ENCODE assay signal across 15 cellular contexts in genomic region chr1:15418811-15419515, GRCh38. TPM values are rescaled to one million over a fixed set of nuclear protein-coding genes. Genes with fewer than 3 reads are reported as not detected.
DNase-seq lines count a peak whose midpoint lies in the region; ATAC-seq, FAIRE-seq and TF ChIP-seq lines count a peak whose summit lies in the region.
"Had no signal": no experiment of that assay in that cellular context is flagged by ENCODE, and none has a peak within 500 bp of the region (broad histone marks: within the 10 kb centered on the region; RNA-seq: fewer than 3 reads in every experiment).

No MANE protein-coding gene starts in this region.

- H3K27me3 Mint-ChIP-seq in activated T-helper 2 cell treated with anti-CD3 and anti-CD28 coated beads, Interferon-gamma antibody, Interleukin-2, Interleukin-4, amounts not matched to agents 10 μg/mL and 5 μg/mL and 100 μg/mL, durations not matched to agents 14 hours and 24 hours and 36 hours (ENCODE audit: low read depth) = no peaks in the 10 kb centered on the region
- no peaks in the 10 kb centered on the region for H3K27me3 Mint-ChIP-seq in activated naive CD4-positive, alpha-beta T cell treated with anti-CD3 and anti-CD28 coated beads, Interleukin-2, amount 10 ng/mL, durations not matched to agents 7 days and 5 days

- peaks cover 7 to 19% of the 10 kb centered on the region in 2 experiments for H3K36me3 ChIP-seq in keratinocyte (ENCODE audit: control insufficient read depth in 2 of 2, extremely low read depth in 1 of 2, insufficient read depth in 2 of 2, low read length in 2 of 2)
- H3K36me3 ChIP-seq in psoas muscle (ENCODE audit: insufficient read depth in 1 of 2, low read depth in 1 of 2) = no peaks in the 10 kb centered on the region
- H3K36me3 ChIP-seq: ovary had no signal

- POLR2A ChIA-PET in A549 (lab: Yijun Ruan, JAX) = no interaction called here

- intact Hi-C loops in activated T-helper 2 cell treated with anti-CD3 and anti-CD28 coated beads, Interferon-gamma antibody, Interleukin-2, Interleukin-4, amounts not matched to agents 10 μg/mL and 5 μg/mL and 100 μg/mL, durations not matched to agents 14 hours and 24 hours and 36 hours (cut with micrococcal nuclease) = loop anchor here (5.0 to 10.0 kb wide), 3 partner anchors 92 to 196 kb away; partner anchors contain the start of gene DDI2
- intact Hi-C loops in psoas muscle (cut with DNase I) = no loop called here

- DNase-seq in A549 (ENCODE audit: low read depth in 1 of 2, low spot score in 1 of 2) = no peak
- DNase-seq in DMS79 (lab: John Stamatoyannopoulos, UW) = peak; percentile 14
- DNase-seq in activated T-helper 2 cell treated with anti-CD3 and anti-CD28 coated beads, Interferon-gamma antibody, Interleukin-2, Interleukin-4, amounts not matched to agents 10 μg/mL and 5 μg/mL and 100 μg/mL, durations not matched to agents 14 hours and 24 hours and 36 hours (ENCODE audit: low spot score) = no peak
- peak; percentile 86 for DNase-seq in keratinocyte (ENCODE audit: low read depth, low spot score)
- DNase-seq in foreskin melanocyte = no peak
- no peak for DNase-seq in stimulated activated naive CD8-positive, alpha-beta T cell treated with anti-CD3 and anti-CD28 coated beads, Interleukin-15, Interleukin-2, amounts not matched to agents 100 U/mL and 50 U/mL, for 24 hours
- no peak for DNase-seq in psoas muscle
- DNase-seq in activated naive CD4-positive, alpha-beta T cell treated with anti-CD3 and anti-CD28 coated beads, Interleukin-2, amount 10 ng/mL, durations not matched to agents 7 days and 5 days = no peak
- DNase-seq: activated CD4-positive, alpha-beta T cell treated with anti-CD3 and anti-CD28 coated beads, Interleukin-2, amount 50 U/mL, for 4 hours; NCI-H524; ovary; stimulated activated CD4-positive, alpha-beta T cell treated with anti-CD3 and anti-CD28 coated beads, Interleukin-4, amount 100 ng/mL, for 24 hours had no signal

- no peak overlapping the region for H3K4me3 Mint-ChIP-seq in activated T-helper 2 cell treated with anti-CD3 and anti-CD28 coated beads, Interferon-gamma antibody, Interleukin-2, Interleukin-4, amounts not matched to agents 10 μg/mL and 5 μg/mL and 100 μg/mL, durations not matched to agents 14 hours and 24 hours and 36 hours (ENCODE audit: low read depth)
- H3K4me3 Mint-ChIP-seq in activated naive CD4-positive, alpha-beta T cell treated with anti-CD3 and anti-CD28 coated beads, Interleukin-2, amount 10 ng/mL, durations not matched to agents 7 days and 5 days = no peak overlapping the region

- H4K20me1 ChIP-seq in keratinocyte (ENCODE audit: control insufficient read depth, extremely low read depth, insufficient read depth, low read length) = peaks cover 15% of the 10 kb centered on the region

- TF ChIP-seq POLR2A in A549 (IDR thresholded peaks at IDR 0.05; ENCODE audit: low read length) = no peak

- dilution Hi-C loops in keratinocyte (cut with MboI; ENCODE audit: extremely low pct_ligation_motif_present, low sequenced_read_pairs) = loop anchor here (10.0 kb wide), 1 partner anchor 84 kb away; no protein-coding TSS in a partner anchor

- H3K4me1 ChIP-seq in A549 (peaks cover 69% of the 10 kb centered on the region), keratinocyte (ENCODE audit: control insufficient read depth, extremely low read depth, insufficient read depth, low read length) (peaks cover 42% of the 10 kb centered on the region), psoas muscle (no peaks in the 10 kb centered on the region)

- no peaks in the 10 kb centered on the region for H3K9me3 Mint-ChIP-seq in activated T-helper 2 cell treated with anti-CD3 and anti-CD28 coated beads, Interferon-gamma antibody, Interleukin-2, Interleukin-4, amounts not matched to agents 10 μg/mL and 5 μg/mL and 100 μg/mL, durations not matched to agents 14 hours and 24 hours and 36 hours
- peaks cover 2% of the 10 kb centered on the region for H3K9me3 Mint-ChIP-seq in activated naive CD4-positive, alpha-beta T cell treated with anti-CD3 and anti-CD28 coated beads, Interleukin-2, amount 10 ng/mL, durations not matched to agents 7 days and 5 days

- H3K27ac ChIP-seq in A549 (peak overlapping the region; percentile 64 to 82), keratinocyte (ENCODE audit: control insufficient read depth, insufficient read depth, low read length) (peak overlapping the region; percentile 60), psoas muscle (no peak overlapping the region)
- H3K27ac ChIP-seq: KMS-11, ovary had no signal

- CTCF ChIA-PET in A549 (lab: Yijun Ruan, JAX) = interaction anchor here (1.1 to 5.5 kb wide), 4 partner anchors 10 to 95 kb away, joined by 3 to 32 read pairs (median 17); no protein-coding TSS in a partner anchor
- CTCF ChIA-PET in activated naive CD4-positive, alpha-beta T cell treated with anti-CD3 and anti-CD28 coated beads, Interleukin-2, amount 10 ng/mL, durations not matched to agents 7 days and 5 days (lab: Charles Lee) = interaction anchor here (2.0 to 2.7 kb wide), 2 partner anchors 13 to 95 kb away, joined by 7 read pairs; no protein-coding TSS in a partner anchor

- H3K27ac Mint-ChIP-seq in activated T-helper 2 cell treated with anti-CD3 and anti-CD28 coated beads, Interferon-gamma antibody, Interleukin-2, Interleukin-4, amounts not matched to agents 10 μg/mL and 5 μg/mL and 100 μg/mL, durations not matched to agents 14 hours and 24 hours and 36 hours = peak overlapping the region; percentile 30
- H3K27ac Mint-ChIP-seq in activated naive CD4-positive, alpha-beta T cell treated with anti-CD3 and anti-CD28 coated beads, Interleukin-2, amount 10 ng/mL, durations not matched to agents 7 days and 5 days = no peak overlapping the region

- H3K27me3 ChIP-seq in keratinocyte (ENCODE audit: control insufficient read depth, extremely low read depth, insufficient read depth, low read length) = no peaks in the 10 kb centered on the region
- H3K27me3 ChIP-seq in psoas muscle (ENCODE audit: insufficient read depth in 3 of 3, low read length in 2 of 3) = peaks cover 0 to 3% (median 0%) of the 10 kb centered on the region in 3 donors
- H3K27me3 ChIP-seq: ovary had no signal

- H3K9ac ChIP-seq in keratinocyte (ENCODE audit: control insufficient read depth, extremely low read depth, insufficient read depth, low read length) = peak overlapping the region; percentile 10
- H3K9ac ChIP-seq: KMS-11 had no signal

- no peak overlapping the region for H2AFZ ChIP-seq in keratinocyte (ENCODE audit: control insufficient read depth, low read length)

- H3K9me3 ChIP-seq in A549 (no peaks in the 10 kb centered on the region), keratinocyte (ENCODE audit: control insufficient read depth, low read depth, low read length) (no peaks in the 10 kb centered on the region), psoas muscle (no peaks in the 10 kb centered on the region)
- H3K9me3 ChIP-seq: ovary had no signal

- peaks cover 47% of the 10 kb centered on the region for H3K4me1 Mint-ChIP-seq in activated T-helper 2 cell treated with anti-CD3 and anti-CD28 coated beads, Interferon-gamma antibody, Interleukin-2, Interleukin-4, amounts not matched to agents 10 μg/mL and 5 μg/mL and 100 μg/mL, durations not matched to agents 14 hours and 24 hours and 36 hours (ENCODE audit: low read depth)
- peaks cover 42% of the 10 kb centered on the region for H3K4me1 Mint-ChIP-seq in activated naive CD4-positive, alpha-beta T cell treated with anti-CD3 and anti-CD28 coated beads, Interleukin-2, amount 10 ng/mL, durations not matched to agents 7 days and 5 days

- TF ChIP-seq RAD21 in A549 (conservative IDR thresholded peaks at IDR 0.05 in 1 of 2, IDR thresholded peaks at IDR 0.05 in 1 of 2) = no peak

- no peaks in the 10 kb centered on the region for H3K9me1 ChIP-seq in keratinocyte (ENCODE audit: control insufficient read depth, extremely low read depth, insufficient read depth, low read length)

- peak overlapping the region; percentile 62 for H3K4me2 ChIP-seq in A549
- peak overlapping the region; percentile 29 for H3K4me2 ChIP-seq in keratinocyte (ENCODE audit: control insufficient read depth, extremely low read depth, insufficient read depth, low read depth, low read length)
- H3K4me2 ChIP-seq: KMS-11 had no signal

- TF ChIP-seq EP300 in A549 (IDR thresholded peaks at IDR 0.05) = no peak

- FAIRE-seq in A549 (lab: Jason Lieb, UNC) (no peak), keratinocyte (lab: Jason Lieb, UNC) (peak; percentile 95)

- ATAC-seq in A549 = no peak
- ATAC-seq in stimulated activated naive CD8-positive, alpha-beta T cell treated with anti-CD3 and anti-CD28 coated beads, Interleukin-15, Interleukin-2, amounts not matched to agents 100 U/mL and 50 U/mL, for 24 hours = no peak
- no peak for ATAC-seq in psoas muscle
- ATAC-seq: left lobe of liver had no signal

- peaks cover 72% of the 10 kb centered on the region for H3K79me2 ChIP-seq in keratinocyte (ENCODE audit: control insufficient read depth, insufficient read depth, low read length)

- TF ChIP-seq CTCF in A549 (IDR thresholded peaks at IDR 0.05) = no peak
- no peak for TF ChIP-seq CTCF in keratinocyte (optimal IDR thresholded peaks at IDR 0.05 in 1 of 3, IDR thresholded peaks at IDR 0.05 in 1 of 3, conservative IDR thresholded peaks at IDR 0.05 in 1 of 3; ENCODE audit: extremely low read depth in 1 of 3, insufficient read depth in 2 of 3, low read length in 3 of 3)
- no peak for TF ChIP-seq CTCF in psoas muscle (IDR thresholded peaks at IDR 0.05)

- no peak overlapping the region for H3K4me3 ChIP-seq in A549
- no peak overlapping the region for H3K4me3 ChIP-seq in keratinocyte (ENCODE audit: control insufficient read depth in 2 of 3, extremely low read depth in 1 of 3, insufficient read depth in 2 of 3, low read depth in 1 of 3, low read length in 3 of 3)
- H3K4me3 ChIP-seq in psoas muscle = no peak overlapping the region
- H3K4me3 ChIP-seq: ovary had no signal

- WGBS in A549 (ENCODE audit: missing lambda C conversion rate) = 62% methylated on average over 13 of the region's 18 CpGs
- WGBS in psoas muscle, 3 donors = 78 to 81% (median 80%) methylated on average over 18 of the region's 18 CpGs

- peaks cover 56% of the 10 kb centered on the region for H3K36me3 Mint-ChIP-seq in activated T-helper 2 cell treated with anti-CD3 and anti-CD28 coated beads, Interferon-gamma antibody, Interleukin-2, Interleukin-4, amounts not matched to agents 10 μg/mL and 5 μg/mL and 100 μg/mL, durations not matched to agents 14 hours and 24 hours and 36 hours (ENCODE audit: low read depth)
- H3K36me3 Mint-ChIP-seq in activated naive CD4-positive, alpha-beta T cell treated with anti-CD3 and anti-CD28 coated beads, Interleukin-2, amount 10 ng/mL, durations not matched to agents 7 days and 5 days = peaks cover 29% of the 10 kb centered on the region

RNA-seq across cellular contexts. Expression of gene EFHD2, which starts 9.3 kb away (rescaled TPM):
- polyA plus RNA-seq in A549 (2011; rRNA removed) (26.5 and 33.1 TPM in 2 replicates), A549 (2017; fragmentation: RNase III; extraction: RNeasy Plus Mini Kit Qiagen cat#74134 plus additional on column Dnase treatment) (96.2 to 127 TPM (median 108 TPM) in 3 replicates), keratinocyte (45.6 to 69.3 TPM (median 47.6 TPM) in 3 replicates), psoas muscle (1 to 10 TPM; 2.3 to 5.4 (median 4.3) TPM)
- 138 and 184 TPM in 2 replicates for polyA plus RNA-seq in A549 (2012; cell fraction: cytosol; rRNA removed)
- 145 and 165 TPM in 2 replicates for polyA plus RNA-seq in A549 (2012; cell fraction: nucleus; rRNA removed)
- polyA minus RNA-seq in A549 (2011; rRNA and poly(A)+ RNA removed) = 10.8 and 19.0 TPM in 2 replicates
- 82.4 and 85.2 TPM in 2 replicates for total RNA-seq in activated T-helper 2 cell treated with anti-CD3 and anti-CD28 coated beads, Interferon-gamma antibody, Interleukin-2, Interleukin-4, amounts not matched to agents 10 μg/mL and 5 μg/mL and 100 μg/mL, durations not matched to agents 14 hours and 24 hours and 36 hours
- polyA plus RNA-seq in keratinocyte (2011; ENCODE audit: low read depth) = 27.9 TPM
- 28.0 and 66.0 TPM in 2 replicates for polyA plus RNA-seq in keratinocyte (2011; cell fraction: cytosol; rRNA removed)
- 28.4 and 38.1 TPM in 2 replicates for polyA plus RNA-seq in keratinocyte (2011; cell fraction: nucleus; rRNA removed)
- polyA plus RNA-seq in keratinocyte (2012; ENCODE audit: low replicate concordance) = 23.3 and 86.0 TPM in 2 replicates
- polyA minus RNA-seq in keratinocyte = 19.0 to 35.2 TPM (median 20.7 TPM) in 3 replicates
- polyA minus RNA-seq in keratinocyte (2011; cell fraction: cytosol; rRNA and poly(A)+ RNA removed) = 65.8 TPM
- 11.9 and 12.1 TPM in 2 replicates for polyA minus RNA-seq in keratinocyte (2011; cell fraction: nucleus; rRNA and poly(A)+ RNA removed)
- total RNA-seq in psoas muscle = 1 to 10 TPM; 4.8 to 6.9 (median 6.5) TPM

RNA-seq across cellular contexts. Expression of gene CTRC, which starts 19.3 kb away (rescaled TPM):
- polyA plus RNA-seq in A549 (2011; rRNA removed) (0.14 and 0.52 TPM in 2 replicates), A549 (2017; fragmentation: RNase III; extraction: RNeasy Plus Mini Kit Qiagen cat#74134 plus additional on column Dnase treatment) (0.14 to 0.25 TPM (median 0.18 TPM) in 3 replicates), keratinocyte (not detected in 3 replicates), psoas muscle (under 1 TPM in 2 of 3 donors, not detected in 1; 0.08 to 0.68 TPM)
- 0.03 TPM in 2 replicates for polyA plus RNA-seq in A549 (2012; cell fraction: cytosol; rRNA removed)
- 1.5 and 2.2 TPM in 2 replicates for polyA plus RNA-seq in A549 (2012; cell fraction: nucleus; rRNA removed)
- polyA minus RNA-seq in A549 (2011; rRNA and poly(A)+ RNA removed) = 0.04 TPM in 1 of 2 replicates, not detected in the other
- total RNA-seq in activated T-helper 2 cell treated with anti-CD3 and anti-CD28 coated beads, Interferon-gamma antibody, Interleukin-2, Interleukin-4, amounts not matched to agents 10 μg/mL and 5 μg/mL and 100 μg/mL, durations not matched to agents 14 hours and 24 hours and 36 hours = 0.34 and 0.64 TPM in 2 replicates
- polyA plus RNA-seq in keratinocyte (2011; ENCODE audit: low read depth) = not detected
- not detected in 2 replicates for polyA plus RNA-seq in keratinocyte (2011; cell fraction: cytosol; rRNA removed)
- polyA plus RNA-seq in keratinocyte (2011; cell fraction: nucleus; rRNA removed) = 0.06 and 0.13 TPM in 2 replicates
- not detected in 2 replicates for polyA plus RNA-seq in keratinocyte (2012; ENCODE audit: low replicate concordance)
- polyA minus RNA-seq in keratinocyte = not detected in 3 replicates
- polyA minus RNA-seq in keratinocyte (2011; cell fraction: cytosol; rRNA and poly(A)+ RNA removed) = not detected
- polyA minus RNA-seq in keratinocyte (2011; cell fraction: nucleus; rRNA and poly(A)+ RNA removed) = not detected in 2 replicates
- total RNA-seq in psoas muscle = under 1 TPM in 1 of 4 donors, not detected in 3; 0.17 TPM
- total RNA-seq: SK-MEL-5 had no signal
- polyA plus RNA-seq: ovary had no signal

RNA-seq across cellular contexts. Expression of gene CELA2A, which starts 37.6 kb away (rescaled TPM):
- not detected in 2 replicates for polyA plus RNA-seq in A549 (2011; rRNA removed)
- not detected in 2 replicates for polyA plus RNA-seq in A549 (2012; cell fraction: cytosol; rRNA removed)
- polyA plus RNA-seq in A549 (2012; cell fraction: nucleus; rRNA removed) = not detected in 2 replicates
- polyA plus RNA-seq in A549 (2017; fragmentation: RNase III; extraction: RNeasy Plus Mini Kit Qiagen cat#74134 plus additional on column Dnase treatment) = not detected in 3 replicates
- not detected in 2 replicates for polyA minus RNA-seq in A549 (2011; rRNA and poly(A)+ RNA removed)
- total RNA-seq in activated T-helper 2 cell treated with anti-CD3 and anti-CD28 coated beads, Interferon-gamma antibody, Interleukin-2, Interleukin-4, amounts not matched to agents 10 μg/mL and 5 μg/mL and 100 μg/mL, durations not matched to agents 14 hours and 24 hours and 36 hours = not detected in 2 replicates
- not detected in 3 replicates for polyA plus RNA-seq in keratinocyte
- not detected for polyA plus RNA-seq in keratinocyte (2011; ENCODE audit: low read depth)
- not detected in 2 replicates for polyA plus RNA-seq in keratinocyte (2011; cell fraction: cytosol; rRNA removed)
- not detected in 2 replicates for polyA plus RNA-seq in keratinocyte (2011; cell fraction: nucleus; rRNA removed)
- not detected in 2 replicates for polyA plus RNA-seq in keratinocyte (2012; ENCODE audit: low replicate concordance)
- polyA minus RNA-seq in keratinocyte = not detected in 3 replicates
- polyA minus RNA-seq in keratinocyte (2011; cell fraction: cytosol; rRNA and poly(A)+ RNA removed) = not detected
- not detected in 2 replicates for polyA minus RNA-seq in keratinocyte (2011; cell fraction: nucleus; rRNA and poly(A)+ RNA removed)
- 1 to 10 TPM in 1 of 4 donors, not detected in 3; 2.1 TPM for total RNA-seq in psoas muscle
- under 1 TPM in 1 of 3 donors, not detected in 2; 0.10 TPM for polyA plus RNA-seq in psoas muscle
- total RNA-seq: SK-MEL-5 had no signal

RNA-seq across cellular contexts. Expression of gene CELA2B, which starts 56.9 kb away (rescaled TPM):
- polyA plus RNA-seq in A549 (2011; rRNA removed) (not detected in 2 replicates), A549 (2017; fragmentation: RNase III; extraction: RNeasy Plus Mini Kit Qiagen cat#74134 plus additional on column Dnase treatment) (not detected in 3 replicates), keratinocyte (not detected in 3 replicates), psoas muscle (not detected)
- polyA plus RNA-seq in A549 (2012; cell fraction: cytosol; rRNA removed) = not detected in 2 replicates
- 0.11 and 0.16 TPM in 2 replicates for polyA plus RNA-seq in A549 (2012; cell fraction: nucleus; rRNA removed)
- not detected in 2 replicates for polyA minus RNA-seq in A549 (2011; rRNA and poly(A)+ RNA removed)
- total RNA-seq in activated T-helper 2 cell treated with anti-CD3 and anti-CD28 coated beads, Interferon-gamma antibody, Interleukin-2, Interleukin-4, amounts not matched to agents 10 μg/mL and 5 μg/mL and 100 μg/mL, durations not matched to agents 14 hours and 24 hours and 36 hours = not detected in 2 replicates
- polyA plus RNA-seq in keratinocyte (2011; ENCODE audit: low read depth) = not detected
- not detected in 2 replicates for polyA plus RNA-seq in keratinocyte (2011; cell fraction: cytosol; rRNA removed)
- not detected in 2 replicates for polyA plus RNA-seq in keratinocyte (2011; cell fraction: nucleus; rRNA removed)
- polyA plus RNA-seq in keratinocyte (2012; ENCODE audit: low replicate concordance) = not detected in 2 replicates
- polyA minus RNA-seq in keratinocyte = not detected in 3 replicates
- not detected for polyA minus RNA-seq in keratinocyte (2011; cell fraction: cytosol; rRNA and poly(A)+ RNA removed)
- polyA minus RNA-seq in keratinocyte (2011; cell fraction: nucleus; rRNA and poly(A)+ RNA removed) = not detected in 2 replicates
- under 1 TPM in 1 of 4 donors, not detected in 3; 0.36 TPM for total RNA-seq in psoas muscle
- total RNA-seq: SK-MEL-5 had no signal
- polyA plus RNA-seq: ovary had no signal

Comparison
In these comparisons a context has a peak if more than half of its experiments do, and no peak if none do; other contexts are left out.
1. DNase-seq: peak in DMS79 (single experiment) and keratinocyte (single experiment); none in A549 (0 of 2), activated T-helper 2 cell treated with anti-CD3 and anti-CD28 coated beads, Interferon-gamma antibody, Interleukin-2, Interleukin-4, amounts not matched to agents 10 μg/mL and 5 μg/mL and 100 μg/mL, durations not matched to agents 14 hours and 24 hours and 36 hours (single experiment), foreskin melanocyte (single experiment), stimulated activated naive CD8-positive, alpha-beta T cell treated with anti-CD3 and anti-CD28 coated beads, Interleukin-15, Interleukin-2, amounts not matched to agents 100 U/mL and 50 U/mL, for 24 hours (single experiment), psoas muscle (0 of 2) and activated naive CD4-positive, alpha-beta T cell treated with anti-CD3 and anti-CD28 coated beads, Interleukin-2, amount 10 ng/mL, durations not matched to agents 7 days and 5 days (single experiment).